In genomic region chr11:1628506-1629325, GRCh38 we compare ENCODE assay signal across 1 cellular context.
TF ChIP-seq lines count a peak whose summit lies in the region.

No MANE protein-coding gene starts in this region.

TF ChIP-seq in HepG2, 621 proteins besides CTCF, POLR2A, EP300 and RAD21 (continued from another document and continues in another):
- TF ChIP-seq ZBED4 (CRISPR knock-in tag; IDR thresholded peaks at IDR 0.05; ENCODE audit: borderline replicate concordance) (peak; percentile 74; the same call in 1 of the 2 replicates), HOXA5 (CRISPR knock-in tag; IDR thresholded peaks at IDR 0.05) (no peak), PHB2 (IDR thresholded peaks at IDR 0.05; ENCODE audit: partially characterized antibody) (no peak), GABPB1 (CRISPR knock-in tag; IDR thresholded peaks at IDR 0.05) (peak; percentile 47; the same call in 1 of the 2 replicates), KDM2A (CRISPR knock-in tag; IDR thresholded peaks at IDR 0.05; ENCODE audit: borderline replicate concordance, low read depth) (peak; percentile 49; the same call in 1 of the 2 replicates), FOSL1 (CRISPR knock-in tag; IDR thresholded peaks at IDR 0.05; ENCODE audit: borderline replicate concordance) (no peak), HMGXB4 (CRISPR knock-in tag; IDR thresholded peaks at IDR 0.05; ENCODE audit: borderline replicate concordance in 1 of 2, low read depth in 1 of 2) (0 out of 4 replicates have a peak, but pooled peaks of 1 of the 2 experiments have one; percentile 30), ZNF3 (CRISPR knock-in tag; IDR thresholded peaks at IDR 0.05) (no peak), NR2C2 (CRISPR knock-in tag; IDR thresholded peaks at IDR 0.05; ENCODE audit: borderline replicate concordance) (no peak), ZHX2 (IDR thresholded peaks at IDR 0.05; ENCODE audit: low read depth) (no peak), ZHX2 (CRISPR knock-in tag; IDR thresholded peaks at IDR 0.05; ENCODE audit: borderline replicate concordance) (no peak), HMGXB3 (CRISPR knock-in tag; IDR thresholded peaks at IDR 0.05; ENCODE audit: borderline replicate concordance) (no peak), PITX1 (CRISPR knock-in tag; IDR thresholded peaks at IDR 0.05) (no peak), RNF219 (CRISPR knock-in tag; IDR thresholded peaks at IDR 0.05) (no peak), ZNF501 (CRISPR knock-in tag; IDR thresholded peaks at IDR 0.05) (peak; percentile 84), SRSF9 (IDR thresholded peaks at IDR 0.05; ENCODE audit: borderline replicate concordance, insufficient read depth, low read depth, low read length, poor library complexity, severe bottlenecking) (no peak), MLX (CRISPR knock-in tag; IDR thresholded peaks at IDR 0.05) (no peak), ZNF879 (CRISPR knock-in tag; IDR thresholded peaks at IDR 0.05) (no peak), CENPX (CRISPR knock-in tag; IDR thresholded peaks at IDR 0.05) (no peak), RBAK (CRISPR knock-in tag; IDR thresholded peaks at IDR 0.05) (no peak), ZBTB39 (CRISPR knock-in tag; IDR thresholded peaks at IDR 0.05) (no peak), ZNF513 (CRISPR knock-in tag; conservative IDR thresholded peaks at IDR 0.05) (no peak), ZNF382 (CRISPR knock-in tag; IDR thresholded peaks at IDR 0.05; ENCODE audit: borderline replicate concordance) (no peak), ZNF660 (CRISPR knock-in tag; IDR thresholded peaks at IDR 0.05; ENCODE audit: borderline replicate concordance, low read depth) (no peak), ZNF138 (CRISPR knock-in tag; IDR thresholded peaks at IDR 0.05; ENCODE audit: low read depth) (no peak), ZNF20 (CRISPR knock-in tag; IDR thresholded peaks at IDR 0.05) (no peak), PCBP1 (IDR thresholded peaks at IDR 0.05; ENCODE audit: borderline replicate concordance, low read depth, low read length) (no peak), DR1 (CRISPR knock-in tag; IDR thresholded peaks at IDR 0.05) (no peak), TCF7L2 (IDR thresholded peaks at IDR 0.05; ENCODE audit: low read depth, low read length) (no peak), DNMT3B (CRISPR knock-in tag; conservative IDR thresholded peaks at IDR 0.05) (no peak), ZNF224 (CRISPR knock-in tag; IDR thresholded peaks at IDR 0.05) (no peak)
